8 cellular contexts compared by ENCODE assay signal in genomic region chr11:67261942-67262681, GRCh38. TPM values are rescaled to one million over a fixed set of nuclear protein-coding genes. Genes with fewer than 3 reads are reported as not detected.
DNase-seq lines count a peak whose midpoint lies in the region; ATAC-seq and TF ChIP-seq lines count a peak whose summit lies in the region.

No MANE protein-coding gene starts in this region.

- H3K27ac ChIP-seq in colonic mucosa (peak overlapping the region; percentile 15), neuronal stem cell (replicated peaks; ENCODE audit: low read length) (no peak overlapping the region)

- WGBS in neuronal stem cell (ENCODE audit: extremely low coverage in 2 of 2, insufficient read length in 2 of 2, insufficient replicate concordance in 1 of 2), 2 donors, result no CpG with 5 or more reads among the region's 18 CpGs

- intact Hi-C loops in colonic mucosa (cut with DNase I), result loop anchor here (2.0 kb wide), 1 partner anchor 55 kb away; no protein-coding TSS in a partner anchor

- no peak overlapping the region for H4K91ac ChIP-seq in neuronal stem cell (ENCODE audit: low read depth, low read length, poor library complexity)

- peak overlapping the region; percentile 80 for H3K4me2 ChIP-seq in neuronal stem cell (ENCODE audit: insufficient read depth, low read length, poor library complexity, severe bottlenecking)

- H3K18ac ChIP-seq in neuronal stem cell (ENCODE audit: low read length), result no peak overlapping the region

- H3K9ac ChIP-seq in colonic mucosa (ENCODE audit: low read depth in 2 of 2, low read length in 2 of 2), result peak overlapping the region; percentile 50 to 62
- H3K9ac ChIP-seq in neuronal stem cell (ENCODE audit: low read depth, low read length, poor library complexity), result no peak overlapping the region

- no peak overlapping the region for H3K23ac ChIP-seq in neuronal stem cell (ENCODE audit: low read depth, low read length, poor library complexity)

- no peak for ATAC-seq in GM19397 (IDR thresholded peaks at IDR 0.05; ENCODE audit: unreplicated experiment)

- peak overlapping the region; percentile 93 for H2AFZ ChIP-seq in neuronal stem cell (ENCODE audit: low read length)

- no peaks in the 10 kb centered on the region for H3K27me3 ChIP-seq in colonic mucosa
- H3K27me3 ChIP-seq in neuronal stem cell (ENCODE audit: control insufficient read depth in 3 of 3, insufficient read depth in 3 of 3, low read depth in 1 of 3, low read length in 3 of 3), result peaks cover 0 to 22% (median 0%) of the 10 kb centered on the region in 3 experiments

- H3K9me3 ChIP-seq in colonic mucosa (no peaks in the 10 kb centered on the region), neuronal stem cell (replicated peaks in 1 of 2; ENCODE audit: control insufficient read depth in 2 of 2, insufficient read depth in 1 of 2, low read depth in 1 of 2, low read length in 2 of 2) (no peaks in the 10 kb centered on the region)

- no peak overlapping the region for H2BK15ac ChIP-seq in neuronal stem cell (ENCODE audit: low read length)

- peaks cover 3% of the 10 kb centered on the region for H3K4me1 ChIP-seq in colonic mucosa
- peaks cover 1 to 10% of the 10 kb centered on the region in 2 donors for H3K4me1 ChIP-seq in neuronal stem cell (ENCODE audit: control insufficient read depth in 2 of 2, insufficient read depth in 1 of 2, low read depth in 1 of 2, low read length in 2 of 2)

- no peak overlapping the region for H2AK5ac ChIP-seq in neuronal stem cell (ENCODE audit: low read depth, low read length)

- DNase-seq in DMS53 treated with DMSO at 0.1 percent for 48 hours (lab: John Stamatoyannopoulos, UW; ENCODE audit: unreplicated experiment) (peak; percentile 43), NCI-H69 (lab: John Stamatoyannopoulos, UW) (peak; percentile 19), colonic mucosa (peak; percentile 33), neuronal stem cell (ENCODE audit: low spot score) (no peak), NCI-H226 (no peak), mucosa of gallbladder (ENCODE audit: low spot score) (no peak), NCI-H1436 (lab: John Stamatoyannopoulos, UW) (no peak)

- H3K4ac ChIP-seq in neuronal stem cell (ENCODE audit: low read length), result no peak overlapping the region

- no peak overlapping the region for H3K14ac ChIP-seq in neuronal stem cell (ENCODE audit: low read length)

- H2BK120ac ChIP-seq in neuronal stem cell (ENCODE audit: low read depth, low read length), result no peak overlapping the region

- TF ChIP-seq CTCF in colonic mucosa (IDR thresholded peaks at IDR 0.05), result no peak

- no peak overlapping the region for H2BK12ac ChIP-seq in neuronal stem cell (ENCODE audit: low read length)

- H3K79me1 ChIP-seq in neuronal stem cell (ENCODE audit: low read depth, low read length), result no peaks in the 10 kb centered on the region

- no peak overlapping the region for H4K8ac ChIP-seq in neuronal stem cell (ENCODE audit: low read depth, low read length)

- H2BK5ac ChIP-seq in neuronal stem cell (ENCODE audit: low read length), result no peak overlapping the region

- H3K4me3 ChIP-seq in colonic mucosa (no peak overlapping the region), neuronal stem cell (ENCODE audit: low read length in 2 of 2) (peak overlapping the region; percentile 48 to 69)

- no peaks in the 10 kb centered on the region for H3K36me3 ChIP-seq in colonic mucosa
- peaks cover 2% of the 10 kb centered on the region in 2 donors for H3K36me3 ChIP-seq in neuronal stem cell (replicated peaks in 1 of 2; ENCODE audit: control insufficient read depth in 2 of 2, insufficient read depth in 2 of 2, low read length in 2 of 2)

RNA-seq across cellular contexts. Expression of gene GRK2, which starts 4.2 kb away (rescaled TPM):
- 100 to 1,000 TPM; 108 to 137 TPM for total RNA-seq in colonic mucosa
- polyA plus RNA-seq in neuronal stem cell (2013, experiment 1 of 2), result 33.4 TPM
- polyA plus RNA-seq in neuronal stem cell (2013, experiment 2 of 2), result 33.1 TPM
- 86.1 TPM for total RNA-seq in mucosa of gallbladder

RNA-seq across cellular contexts. Expression of gene ANKRD13D, which starts 27.0 kb away (rescaled TPM):
- 10 to 100 TPM; 18.8 to 39.5 TPM for total RNA-seq in colonic mucosa
- polyA plus RNA-seq in neuronal stem cell (2013, experiment 1 of 2), result 23.9 TPM
- 22.5 TPM for polyA plus RNA-seq in neuronal stem cell (2013, experiment 2 of 2)
- 80.5 TPM for total RNA-seq in mucosa of gallbladder

RNA-seq across cellular contexts. Expression of gene SSH3, which starts 41.2 kb away (rescaled TPM):
- total RNA-seq in colonic mucosa (10 to 100 TPM; 69.7 to 81.7 TPM), mucosa of gallbladder (107 TPM)
- polyA plus RNA-seq in neuronal stem cell (2013, experiment 1 of 2), result 28.5 TPM
- polyA plus RNA-seq in neuronal stem cell (2013, experiment 2 of 2), result 34.0 TPM

Comparison
In these comparisons a context has a peak if more than half of its experiments do, and no peak if none do; other contexts are left out.
1. DNase-seq: peak in DMS53 treated with DMSO at 0.1 percent for 48 hours (single experiment), NCI-H69 (single experiment) and colonic mucosa (single experiment); none in neuronal stem cell (single experiment), NCI-H226 (single experiment), mucosa of gallbladder (single experiment) and NCI-H1436 (single experiment).